ENCODE assay signal across 8 cellular contexts in genomic region chr3:169772951-169773816, GRCh38. TPM values are rescaled to one million over a fixed set of nuclear protein-coding genes. Genes with fewer than 3 reads are reported as not detected.
DNase-seq lines count a peak whose midpoint lies in the region; ATAC-seq and TF ChIP-seq lines count a peak whose summit lies in the region.

Gene MYNN (plus strand): TSS chr3:169773396. CDS start chr3:169774296, 900 bp downstream.

- H3K27ac ChIP-seq in adrenal gland = peak within 1 kb of the TSS; percentile 96 to 100 (median 99)
- H3K27ac ChIP-seq in left ventricle myocardium inferior (replicated peaks) = peak within 1 kb of the TSS; percentile 99
- H3K27ac ChIP-seq in prostate gland = peak within 1 kb of the TSS; percentile 97 to 99
- H3K27ac ChIP-seq in urinary bladder (ENCODE audit: low read depth) = peak within 1 kb of the TSS; percentile 99

- DNase-seq in NCI-H1417 treated with DMSO at 0.1 percent for 48 hours (lab: John Stamatoyannopoulos, UW) (peak; percentile 85), T-cell (peak; percentile 82 to 95 (median 90)), adrenal gland (peak; percentile 91 to 96 (median 93)), left ventricle myocardium inferior (peak; percentile 92), prostate gland (ENCODE audit: low spot score) (peak; percentile 91)

- TF ChIP-seq CTCF in GM12873 (IDR thresholded peaks at IDR 0.05; ENCODE audit: insufficient read depth, low read depth, low read length, missing control alignments) = peak; percentile 21
- TF ChIP-seq CTCF in adrenal gland (IDR thresholded peaks at IDR 0.05) = peak in 4 of 6 experiments; percentile 2 to 25 (median 19)
- TF ChIP-seq CTCF in left ventricle myocardium inferior (IDR thresholded peaks at IDR 0.05; ENCODE audit: borderline replicate concordance) = no peak
- no peak for TF ChIP-seq CTCF in prostate gland (IDR thresholded peaks at IDR 0.05)

- peaks cover 0 to 3% (median 0%) of the 10 kb centered on the region in 3 donors for H3K9me3 Mint-ChIP-seq in T-cell

- H3K4me3 ChIP-seq in adrenal gland = peak within 1 kb of the TSS; percentile 69 to 92 (median 84)
- peak within 1 kb of the TSS; percentile 100 for H3K4me3 ChIP-seq in left ventricle myocardium inferior
- peak within 1 kb of the TSS; percentile 70 to 93 for H3K4me3 ChIP-seq in prostate gland
- H3K4me3 ChIP-seq in urinary bladder (ENCODE audit: low read depth, low read length) = peak within 1 kb of the TSS; percentile 71

- intact Hi-C loops in adrenal gland (cut with DNase I) = no loop called here
- intact Hi-C loops in left ventricle myocardium inferior (cut with micrococcal nuclease) = no loop called here
- intact Hi-C loops in prostate gland (cut with DNase I) = loop anchor here (5.0 kb wide), 1 partner anchor 194 kb away; the partner anchor contains the start of gene SEC62

- peaks cover 0 to 30% of the 10 kb centered on the region in 2 donors for H3K4me1 ChIP-seq in adrenal gland (replicated peaks in 1 of 2)
- H3K4me1 ChIP-seq in left ventricle myocardium inferior = peaks cover 47% of the 10 kb centered on the region
- peaks cover 10% of the 10 kb centered on the region for H3K4me1 ChIP-seq in prostate gland (replicated peaks)
- no peaks in the 10 kb centered on the region for H3K4me1 ChIP-seq in urinary bladder (ENCODE audit: insufficient read depth)

- H3K36me3 Mint-ChIP-seq in T-cell = peaks cover 18% of the 10 kb centered on the region

- H3K27me3 Mint-ChIP-seq in T-cell = no peaks in the 10 kb centered on the region

- CTCF ChIA-PET in T-cell (lab: Charles Lee) = interaction anchor here (0.5 to 2.4 kb wide), 8 partner anchors 10 to 625 kb away, joined by 3 to 10 read pairs (median 6); partner anchors contain the start of gene SEC62 (in 1 of the 2)

- H3K27me3 ChIP-seq in adrenal gland = no peaks in the 10 kb centered on the region
- no peaks in the 10 kb centered on the region for H3K27me3 ChIP-seq in left ventricle myocardium inferior (ENCODE audit: low read depth)
- no peaks in the 10 kb centered on the region for H3K27me3 ChIP-seq in prostate gland (replicated peaks; ENCODE audit: insufficient read depth)

- H3K36me3 ChIP-seq in adrenal gland (replicated peaks in 1 of 2) (peaks cover 0 to 16% of the 10 kb centered on the region in 2 donors), left ventricle myocardium inferior (peaks cover 40% of the 10 kb centered on the region), prostate gland (peaks cover 0 to 3% of the 10 kb centered on the region in 2 donors), urinary bladder (ENCODE audit: insufficient read depth) (no peaks in the 10 kb centered on the region)

- H3K9me3 ChIP-seq in adrenal gland (replicated peaks in 1 of 3) (no peaks in the 10 kb centered on the region), left ventricle myocardium inferior (replicated peaks) (peaks cover 3% of the 10 kb centered on the region), prostate gland (no peaks in the 10 kb centered on the region)

- 0 to 1% (median 0%) methylated on average over 12 to 59 of the region's 59 CpGs for WGBS in adrenal gland, 4 donors
- under 1% methylated on average over 59 of the region's 59 CpGs for WGBS in prostate gland
- WGBS in urinary bladder = 0% methylated on average over 59 of the region's 59 CpGs

- ATAC-seq in HG02759 (IDR thresholded peaks at IDR 0.05; ENCODE audit: unreplicated experiment) (peak; percentile 80), T-cell (replicated peaks in 1 of 4) (peak; percentile 84 to 92 (median 86))

- POLR2A ChIA-PET in T-cell (lab: Charles Lee) = interaction anchor here (0.6 to 2.5 kb wide), 10 partner anchors 9 to 629 kb away, joined by 3 to 32 read pairs (median 4); partner anchors contain the start of genes SKIL (in 1 of the 2) and TERC (in 1 of the 2)

- H3K4me3 Mint-ChIP-seq in T-cell = peak within 1 kb of the TSS; percentile 98 to 99 (median 99)

- H3K4me1 Mint-ChIP-seq in T-cell = peaks cover 43 to 62% (median 47%) of the 10 kb centered on the region in 3 donors

- peak; percentile 91 to 95 for TF ChIP-seq POLR2A in adrenal gland (IDR thresholded peaks at IDR 0.05)
- TF ChIP-seq POLR2A in prostate gland (IDR thresholded peaks at IDR 0.05) = peak; percentile 97

- H3K27ac Mint-ChIP-seq in T-cell = peak within 1 kb of the TSS; percentile 98 to 99

RNA-seq across cellular contexts. Expression of gene MYNN, which starts in this region (rescaled TPM):
- 10 to 100 TPM; 15.1 to 20.3 (median 17.6) TPM for total RNA-seq in T-cell
- total RNA-seq in adrenal gland = 10 to 100 TPM in 5 of 8 donors, 1 to 10 TPM in 3; 6.8 to 16.7 (median 11.0) TPM
- 10 to 100 TPM in 1 of 3 donors, 1 to 10 TPM in 2; 6.1 to 14.8 (median 7.9) TPM for polyA plus RNA-seq in adrenal gland
- total RNA-seq in left ventricle myocardium inferior = 12.4 TPM
- total RNA-seq in prostate gland = 10 to 100 TPM; 13.5 to 19.9 TPM
- 50.8 TPM for total RNA-seq in urinary bladder
- 11.9 TPM for polyA plus RNA-seq in urinary bladder

Comparison
In these comparisons a context has a peak if more than half of its experiments do, and no peak if none do; other contexts are left out.
1. Peak in every context shown above with its lines: DNase-seq, ATAC-seq, H3K4me3 ChIP-seq and H3K27ac ChIP-seq.
2. CTCF ChIP-seq: peak in GM12873 (single experiment) and adrenal gland (4 of 6); none in left ventricle myocardium inferior (single experiment) and prostate gland (0 of 4).